In genomic region chr9:132008184-132008781, GRCh38 we compare ENCODE assay signal across 16 cellular contexts.
DNase-seq lines count a peak whose midpoint lies in the region; ATAC-seq and TF ChIP-seq lines count a peak whose summit lies in the region.
"Had no signal": no experiment of that assay in that cellular context is flagged by ENCODE, and none has a peak within 500 bp of the region (broad histone marks: within the 10 kb centered on the region; RNA-seq: fewer than 3 reads in every experiment).

No MANE protein-coding gene starts in this region.

- H3K27me3 ChIP-seq in ACC112 (ENCODE audit: insufficient read depth, low read length) = no peaks in the 10 kb centered on the region
- H3K27me3 ChIP-seq: gastrocnemius medialis, vagina had no signal

- 0 out of 2 replicates have a peak, but pooled peaks cover 3% of the 10 kb centered on the region for H3K36me3 ChIP-seq in ACC112 (ENCODE audit: insufficient read depth, low read length)
- H3K36me3 ChIP-seq in mucosa of descending colon (ENCODE audit: low read depth) = no peaks in the 10 kb centered on the region
- H3K36me3 ChIP-seq: vagina had no signal

- H2AFZ ChIP-seq in ACC112 (ENCODE audit: low read length, unreplicated experiment) = no peak overlapping the region

- DNase-seq in HT1080 (ENCODE audit: low read depth) = peak; percentile 86
- peak; percentile 79 for DNase-seq in amniotic epithelial cell (ENCODE audit: low read depth)
- DNase-seq in foreskin fibroblast = peak; percentile 51 to 69
- no peak for DNase-seq in SIG-M5 (lab: John Stamatoyannopoulos, UW)
- no peak for DNase-seq in mucosa of descending colon
- no peak for DNase-seq in NCI-H510A (lab: John Stamatoyannopoulos, UW)
- DNase-seq: activated CD4-positive, alpha-beta T cell treated with anti-CD3 and anti-CD28 coated beads, Interleukin-2, amount 10 ng/mL, durations not matched to agents 24 days and 14 days; caudate nucleus; gastrocnemius medialis; GF-D8; left colon; NCI-H82 had no signal

- TF ChIP-seq CTCF in foreskin fibroblast (IDR thresholded peaks at IDR 0.05; ENCODE audit: low read depth, low read length) = no peak
- TF ChIP-seq CTCF in mucosa of descending colon (IDR thresholded peaks at IDR 0.05) = no peak

- H3K4me1 ChIP-seq in ACC112 (ENCODE audit: control insufficient read depth, insufficient read depth, low read length, unreplicated experiment) (peaks cover 38% of the 10 kb centered on the region), mucosa of descending colon (ENCODE audit: low read depth) (no peaks in the 10 kb centered on the region)

- peak overlapping the region; percentile 39; the same call in 1 of the 2 replicates for H3K27ac ChIP-seq in ACC112 (ENCODE audit: low read depth, low read length)
- H3K27ac ChIP-seq: gastrocnemius medialis, vagina had no signal

- H3K9me3 ChIP-seq in mucosa of descending colon = no peaks in the 10 kb centered on the region
- H3K9me3 ChIP-seq: gastrocnemius medialis, vagina had no signal

- intact Hi-C loops in mucosa of descending colon (cut with DNase I, micrococcal nuclease) = no loop called here

- no peak for ATAC-seq in GM21723 (IDR thresholded peaks at IDR 0.05; ENCODE audit: unreplicated experiment)
- no peak for ATAC-seq in mucosa of descending colon
- ATAC-seq: activated T-helper 17 cell treated with anti-CD3 and anti-CD28 coated beads, Interleukin-2, amount 50 U/mL, for 72 hours; gastrocnemius medialis; left colon had no signal

- peaks cover 5% of the 10 kb centered on the region for H3K79me2 ChIP-seq in ACC112 (ENCODE audit: control insufficient read depth, insufficient read depth, low read length, unreplicated experiment)

- H3K4me3 ChIP-seq in ACC112 (ENCODE audit: low read depth, low read length) (no peak overlapping the region), foreskin fibroblast (ENCODE audit: low read depth in 1 of 2, low read length in 2 of 2) (no peak overlapping the region), mucosa of descending colon (no peak overlapping the region)
- H3K4me3 ChIP-seq: gastrocnemius medialis, vagina had no signal

Comparison
In these comparisons a context has a peak if more than half of its experiments do, and no peak if none do; other contexts are left out.
1. DNase-seq: peak in HT1080 (single experiment), amniotic epithelial cell (single experiment) and foreskin fibroblast (2 of 2); none in SIG-M5 (single experiment), mucosa of descending colon (0 of 3) and NCI-H510A (single experiment).